Comparison of ENCODE assay signal across 1 cellular context in genomic region chr21:46318464-46318845, GRCh38.
TF ChIP-seq lines count a peak whose summit lies in the region.

No MANE protein-coding gene starts in this region.

TF ChIP-seq in H1, 55 proteins besides CTCF, POLR2A, EP300 and RAD21:
- TF ChIP-seq BRCA1 (IDR thresholded peaks at IDR 0.05; ENCODE audit: low read depth, low read length) (no peak), SIN3A (conservative IDR thresholded peaks at IDR 0.05 in 1 of 2, IDR thresholded peaks at IDR 0.05 in 1 of 2; ENCODE audit: low read depth in 1 of 2, low read length in 2 of 2) (0 out of 4 replicates have a peak, but pooled peaks of 1 of the 2 experiments have one; percentile 1)
